1 cellular context compared by ENCODE assay signal in genomic region chr9:2018162-2018643, GRCh38.
TF ChIP-seq lines count a peak whose summit lies in the region.

No MANE protein-coding gene starts in this region.

TF ChIP-seq in H1, 55 proteins besides CTCF, POLR2A, EP300 and RAD21:
- TF ChIP-seq FOSL1 (IDR thresholded peaks at IDR 0.05; ENCODE audit: insufficient read depth, low read depth, low read length) (no peak), SIX5 (IDR thresholded peaks at IDR 0.05; ENCODE audit: low read depth, low read length) (no peak), PHF8 (conservative IDR thresholded peaks at IDR 0.05; ENCODE audit: low read depth, low read length) (no peak), HDAC6 (IDR thresholded peaks at IDR 0.05; ENCODE audit: low read depth, low read length) (no peak), TEAD4 (IDR thresholded peaks at IDR 0.05; ENCODE audit: low read depth, low read length) (no peak), BACH1 (IDR thresholded peaks at IDR 0.05; ENCODE audit: low read length) (no peak), SUZ12 (IDR thresholded peaks at IDR 0.05; ENCODE audit: low read length) (no peak; the same call in 1 of the 2 replicates)
- TF ChIP-seq, protein P1, sequence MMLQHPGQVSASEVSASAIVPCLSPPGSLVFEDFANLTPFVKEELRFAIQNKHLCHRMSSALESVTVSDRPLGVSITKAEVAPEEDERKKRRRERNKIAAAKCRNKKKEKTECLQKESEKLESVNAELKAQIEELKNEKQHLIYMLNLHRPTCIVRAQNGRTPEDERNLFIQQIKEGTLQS (IDR thresholded peaks at IDR 0.05; ENCODE audit: insufficient read depth, low read depth, low read length): no peak
- TF ChIP-seq, protein P2, sequence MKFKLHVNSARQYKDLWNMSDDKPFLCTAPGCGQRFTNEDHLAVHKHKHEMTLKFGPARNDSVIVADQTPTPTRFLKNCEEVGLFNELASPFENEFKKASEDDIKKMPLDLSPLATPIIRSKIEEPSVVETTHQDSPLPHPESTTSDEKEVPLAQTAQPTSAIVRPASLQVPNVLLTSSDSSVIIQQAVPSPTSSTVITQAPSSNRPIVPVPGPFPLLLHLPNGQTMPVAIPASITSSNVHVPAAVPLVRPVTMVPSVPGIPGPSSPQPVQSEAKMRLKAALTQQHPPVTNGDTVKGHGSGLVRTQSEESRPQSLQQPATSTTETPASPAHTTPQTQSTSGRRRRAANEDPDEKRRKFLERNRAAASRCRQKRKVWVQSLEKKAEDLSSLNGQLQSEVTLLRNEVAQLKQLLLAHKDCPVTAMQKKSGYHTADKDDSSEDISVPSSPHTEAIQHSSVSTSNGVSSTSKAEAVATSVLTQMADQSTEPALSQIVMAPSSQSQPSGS (IDR thresholded peaks at IDR 0.05; ENCODE audit: low read length): no peak
